Comparison of ENCODE assay signal across 15 cellular contexts in genomic region chrX:70553516-70553915, GRCh38.
DNase-seq lines count a peak whose midpoint lies in the region; ATAC-seq, FAIRE-seq and TF ChIP-seq lines count a peak whose summit lies in the region.
"Had no signal": no experiment of that assay in that cellular context is flagged by ENCODE, and none has a peak within 500 bp of the region (broad histone marks: within the 10 kb centered on the region; RNA-seq: fewer than 3 reads in every experiment).

No MANE protein-coding gene starts in this region.

- POLR2A ChIA-PET in GM12878 (lab: Charles Lee) = no interaction called here

- H4K20me1 ChIP-seq in GM12878 (ENCODE audit: control insufficient read depth, insufficient read depth) = no peaks in the 10 kb centered on the region

- H2AFZ ChIP-seq in GM12878 (ENCODE audit: control insufficient read depth, low read depth, low read length) = no peak overlapping the region

- in situ Hi-C loops in GM12878 (cut with MboI) = no loop called here

- RAD21 ChIA-PET in GM12878 (lab: Charles Lee; ENCODE audit: unreplicated experiment) = interaction anchor here (0.9 kb wide), 1 partner anchor 118 kb away, joined by 6 read pairs; no protein-coding TSS in a partner anchor

- no peak overlapping the region for H3K4me3 ChIP-seq in GM12878
- H3K4me3 ChIP-seq in ascending aorta = no peak overlapping the region
- H3K4me3 ChIP-seq: HAP-1, lower lobe of right lung, SK-N-MC had no signal

- no peak overlapping the region for H3K9ac ChIP-seq in GM12878 (ENCODE audit: control insufficient read depth, insufficient read depth, low read length)

- ATAC-seq in GM19351 (IDR thresholded peaks at IDR 0.05; ENCODE audit: unreplicated experiment) (peak; percentile 57), HG03135 (IDR thresholded peaks at IDR 0.05; ENCODE audit: unreplicated experiment) (peak; percentile 57), GM12878 (peak; percentile 71), HG03139 (IDR thresholded peaks at IDR 0.05; ENCODE audit: unreplicated experiment) (no peak)

- no TSS peak for BruUV-seq in GM12878 (replicated peaks; lab: Mats Ljungman, UMichigan)

- CTCF ChIA-PET in GM12878 (lab: Yijun Ruan, JAX) = interaction anchor here (1.0 to 2.0 kb wide), 5 partner anchors 98 to 130 kb away, joined by 3 to 10 read pairs (median 5); partner anchors contain the start of gene GDPD2

- no peak for DNase-seq in GM12891 (ENCODE audit: insufficient read length, low spot score)
- DNase-seq in GM12878 (ENCODE audit: low read depth, low spot score) = no peak
- no peak for DNase-seq in 8988T
- DNase-seq in ascending aorta (ENCODE audit: low spot score in 2 of 2) = no peak
- no peak for DNase-seq in caudate nucleus (lab: John Stamatoyannopoulos, UW)
- DNase-seq: activated naive CD8-positive, alpha-beta T cell treated with anti-CD3 and anti-CD28 coated beads, Interleukin-2, amount 10 ng/mL, durations not matched to agents 7 days and 5 days; Karpas-422; lower lobe of right lung; NCI-H2029 had no signal

- H3K27ac ChIP-seq in GM12878 (ENCODE audit: control insufficient read depth, insufficient read depth) = no peak overlapping the region
- no peak overlapping the region for H3K27ac ChIP-seq in ascending aorta
- H3K27ac ChIP-seq in caudate nucleus (ENCODE audit: low read depth, low read length) = no peak overlapping the region
- H3K27ac ChIP-seq: C4-2B, lower lobe of right lung, SK-N-MC had no signal

- SMC1A ChIA-PET in GM12878 (lab: Charles Lee; ENCODE audit: uncharacterized antibody, unreplicated experiment) = interaction anchor here (1.1 to 1.3 kb wide), 2 partner anchors 97 to 98 kb away, joined by 4 to 5 read pairs; no protein-coding TSS in a partner anchor

- intact Hi-C loops in GM12878 (cut with micrococcal nuclease; ENCODE audit: unreplicated experiment) = loop anchor here (5.0 kb wide), 1 partner anchor 116 kb away; no protein-coding TSS in a partner anchor
- intact Hi-C loops in ascending aorta (cut with DNase I) = no loop called here

- no peaks in the 10 kb centered on the region for H3K9me3 ChIP-seq in GM12878 (replicated peaks; ENCODE audit: control insufficient read depth, insufficient read depth, low read length)
- H3K9me3 ChIP-seq in ascending aorta = no peaks in the 10 kb centered on the region
- H3K9me3 ChIP-seq: HAP-1, lower lobe of right lung had no signal

- TF ChIP-seq POLR2A in GM12891 (IDR thresholded peaks at IDR 0.05; ENCODE audit: low read depth, low read length) = no peak
- TF ChIP-seq POLR2A in GM12878 (IDR thresholded peaks at IDR 0.05; ENCODE audit: low read depth, low read length) = no peak

- TF ChIP-seq EP300 in GM12878 (IDR thresholded peaks at IDR 0.05; ENCODE audit: borderline replicate concordance in 1 of 2, control insufficient read depth in 1 of 2, low read depth in 2 of 2, low read length in 2 of 2) = no peak

- no peaks in the 10 kb centered on the region for H3K79me2 ChIP-seq in GM12878 (ENCODE audit: control insufficient read depth, insufficient read depth, low read length)

- H3K4me1 ChIP-seq in GM12878 (ENCODE audit: control insufficient read depth, insufficient read depth, low read length) (no peaks in the 10 kb centered on the region), ascending aorta (no peaks in the 10 kb centered on the region)
- H3K4me1 ChIP-seq: lower lobe of right lung had no signal

- H3K27me3 ChIP-seq in GM12878 (replicated peaks in 1 of 2; ENCODE audit: control insufficient read depth in 2 of 2, insufficient read depth in 2 of 2, low read length in 1 of 2) = no peaks in the 10 kb centered on the region
- no peaks in the 10 kb centered on the region for H3K27me3 ChIP-seq in ascending aorta

- H3K36me3 ChIP-seq in GM12878 (ENCODE audit: control insufficient read depth in 2 of 2, insufficient read depth in 2 of 2, low read length in 1 of 2) (no peaks in the 10 kb centered on the region), ascending aorta (no peaks in the 10 kb centered on the region)
- H3K36me3 ChIP-seq: HAP-1, lower lobe of right lung had no signal

- no peak for TF ChIP-seq RAD21 in GM12878 (IDR thresholded peaks at IDR 0.05; ENCODE audit: insufficient read depth, low read depth, low read length)

- no peak for TF ChIP-seq CTCF in GM12878 (IDR thresholded peaks at IDR 0.05 in 2 of 3, conservative IDR thresholded peaks at IDR 0.05 in 1 of 3; ENCODE audit: control insufficient read depth in 2 of 3, extremely low read depth in 1 of 3, insufficient read depth in 1 of 3, low read depth in 3 of 3, low read length in 3 of 3)
- no peak for TF ChIP-seq CTCF in ascending aorta (IDR thresholded peaks at IDR 0.05)

- no peak overlapping the region; the same call in 1 of the 2 replicates for H3K4me2 ChIP-seq in GM12878 (ENCODE audit: control insufficient read depth, insufficient read depth)

- 17% methylated on average over 1 of the region's 1 CpG for WGBS in GM12878 (ENCODE audit: insufficient coverage, insufficient replicate concordance, low lambda C conversion rate, missing lambda C conversion rate)

- peak; percentile 52 for FAIRE-seq in GM12891 (lab: Jason Lieb, UNC)
- FAIRE-seq in GM12878 (lab: Jason Lieb, UNC) = no peak

TF ChIP-seq in GM12891, 5 proteins besides CTCF, POLR2A, EP300 and RAD21:
- TF ChIP-seq POU2F2 (IDR thresholded peaks at IDR 0.05; ENCODE audit: low read depth, low read length) (no peak), POLR2AphosphoS5 (IDR thresholded peaks at IDR 0.05; ENCODE audit: low read depth, low read length) (no peak), SPI1 (IDR thresholded peaks at IDR 0.05; ENCODE audit: low read depth, low read length) (no peak), PAX5 (IDR thresholded peaks at IDR 0.05; ENCODE audit: insufficient read depth, low read length, severe bottlenecking) (no peak)

TF ChIP-seq in GM12878, 131 proteins besides CTCF, POLR2A, EP300 and RAD21:
- no peak for TF ChIP-seq PML (IDR thresholded peaks at IDR 0.05; ENCODE audit: low read length)
- TF ChIP-seq TCF7 (IDR thresholded peaks at IDR 0.05; ENCODE audit: borderline replicate concordance) = no peak
- no peak for TF ChIP-seq BCL11A (IDR thresholded peaks at IDR 0.05; ENCODE audit: low read depth, low read length)
- no peak for TF ChIP-seq CREB1 (IDR thresholded peaks at IDR 0.05; ENCODE audit: low read depth)
- peak; percentile 58 for TF ChIP-seq PKNOX1 (IDR thresholded peaks at IDR 0.05)
